Comparison of ENCODE assay signal across 17 cellular contexts in genomic region chr10:61765176-61766087, GRCh38.
A peak's percentile ranks its signal among the peaks of the same experiment; 100 is the strongest.
DNase-seq lines count a peak whose midpoint lies in the region; ATAC-seq and TF ChIP-seq lines count a peak whose summit lies in the region.
"Had no signal": no experiment of that assay in that cellular context is flagged by ENCODE, and none has a peak within 500 bp of the region (broad histone marks: within the 10 kb centered on the region; RNA-seq: fewer than 3 reads in every experiment).

No MANE protein-coding gene starts in this region.

- CTCF ChIA-PET in activated CD4-positive, alpha-beta T cell treated with anti-CD3 and anti-CD28 coated beads for 36 hours (lab: Charles Lee), result interaction anchor here (0.6 to 1.8 kb wide), 6 partner anchors 12 to 1522 kb away, joined by 3 to 5 read pairs (median 4); no protein-coding TSS in a partner anchor
- CTCF ChIA-PET in activated CD4-positive, alpha-beta memory T cell treated with anti-CD3 and anti-CD28 coated beads, Interleukin-2, amount 10 ng/mL, durations not matched to agents 7 days and 5 days (lab: Charles Lee), result interaction anchor here (0.6 to 2.4 kb wide), 6 partner anchors 13 to 768 kb away, joined by 3 to 10 read pairs (median 4); no protein-coding TSS in a partner anchor
- CTCF ChIA-PET in HEK293T (lab: Yijun Ruan, JAX), result interaction anchor here (0.6 to 0.9 kb wide), 2 partner anchors 15 to 134 kb away, joined by 3 read pairs; no protein-coding TSS in a partner anchor

- H3K9me3 ChIP-seq in Loucy (ENCODE audit: insufficient read depth, low read depth, low read length), result no peaks in the 10 kb centered on the region
- H3K9me3 ChIP-seq: A549, suprapubic skin had no signal

- H3F3A ChIP-seq in Loucy (ENCODE audit: low read depth), result peaks cover 29% of the 10 kb centered on the region

- H3K4me3 Mint-ChIP-seq in activated CD4-positive, alpha-beta T cell treated with anti-CD3 and anti-CD28 coated beads for 36 hours, result no peak overlapping the region
- no peak overlapping the region for H3K4me3 Mint-ChIP-seq in activated CD4-positive, alpha-beta memory T cell treated with anti-CD3 and anti-CD28 coated beads, Interleukin-2, amount 10 ng/mL, durations not matched to agents 7 days and 5 days
- H3K4me3 Mint-ChIP-seq in natural killer cell, result no peak overlapping the region
- H3K4me3 Mint-ChIP-seq: brain had no signal

- peaks cover 29% of the 10 kb centered on the region for H3K4me1 Mint-ChIP-seq in activated CD4-positive, alpha-beta T cell treated with anti-CD3 and anti-CD28 coated beads for 36 hours
- peaks cover 22% of the 10 kb centered on the region for H3K4me1 Mint-ChIP-seq in activated CD4-positive, alpha-beta memory T cell treated with anti-CD3 and anti-CD28 coated beads, Interleukin-2, amount 10 ng/mL, durations not matched to agents 7 days and 5 days
- H3K4me1 Mint-ChIP-seq in natural killer cell, result peaks cover 8 to 12% of the 10 kb centered on the region in 2 donors

- no peaks in the 10 kb centered on the region for H3K36me3 ChIP-seq in Loucy (ENCODE audit: insufficient read depth, low read length)
- H3K36me3 ChIP-seq: suprapubic skin, WERI-Rb-1 had no signal

- H3K9me2 ChIP-seq in Loucy (replicated peaks; ENCODE audit: low read depth, low read length), result no peaks in the 10 kb centered on the region

- peak overlapping the region; percentile 57 for H3K4me3 ChIP-seq in Loucy (ENCODE audit: low read length, poor library complexity, severe bottlenecking)
- H3K4me3 ChIP-seq: A549, suprapubic skin had no signal

- H3K79me2 ChIP-seq in Loucy (ENCODE audit: insufficient read depth, low read length), result no peaks in the 10 kb centered on the region

- DNase-seq in activated CD4-positive, alpha-beta T cell treated with anti-CD3 and anti-CD28 coated beads for 36 hours, result no peak
- DNase-seq in activated CD4-positive, alpha-beta T cell treated with anti-CD3 and anti-CD28 coated beads for 4 hours, result no peak
- no peak for DNase-seq in activated CD4-positive, alpha-beta memory T cell treated with anti-CD3 and anti-CD28 coated beads, Interleukin-2, amount 10 ng/mL, durations not matched to agents 7 days and 5 days
- DNase-seq in natural killer cell (no peak), HEK293T (ENCODE audit: extremely low spot score) (no peak), kidney tubule cell (ENCODE audit: low spot score) (no peak)
- DNase-seq: effector CD8-positive, alpha-beta T cell; mesenchymal stem cell; NCI-H1694 treated with DMSO at 0.1 percent for 48 hours; NCI-H524 treated with DMSO at 0.1 percent for 48 hours; small intestine; WERI-Rb-1 had no signal

- intact Hi-C loops in activated CD4-positive, alpha-beta T cell treated with anti-CD3 and anti-CD28 coated beads for 36 hours (cut with DNase I, micrococcal nuclease), result no loop called here
- intact Hi-C loops in natural killer cell (cut with micrococcal nuclease), result no loop called here

- H3K27ac Mint-ChIP-seq in activated CD4-positive, alpha-beta T cell treated with anti-CD3 and anti-CD28 coated beads for 36 hours, result peak overlapping the region; percentile 62
- peak overlapping the region; percentile 70 for H3K27ac Mint-ChIP-seq in activated CD4-positive, alpha-beta memory T cell treated with anti-CD3 and anti-CD28 coated beads, Interleukin-2, amount 10 ng/mL, durations not matched to agents 7 days and 5 days
- peak overlapping the region; percentile 5 to 52 for H3K27ac Mint-ChIP-seq in natural killer cell
- H3K27ac Mint-ChIP-seq: brain had no signal

- TF ChIP-seq CTCF in Loucy (conservative IDR thresholded peaks at IDR 0.05; ENCODE audit: low read length) (no peak), natural killer cell (IDR thresholded peaks at IDR 0.05) (no peak)

- peaks cover 2% of the 10 kb centered on the region for H3K9me3 Mint-ChIP-seq in activated CD4-positive, alpha-beta T cell treated with anti-CD3 and anti-CD28 coated beads for 36 hours (ENCODE audit: low read depth)
- peaks cover 2% of the 10 kb centered on the region for H3K9me3 Mint-ChIP-seq in activated CD4-positive, alpha-beta memory T cell treated with anti-CD3 and anti-CD28 coated beads, Interleukin-2, amount 10 ng/mL, durations not matched to agents 7 days and 5 days
- no peaks in the 10 kb centered on the region for H3K9me3 Mint-ChIP-seq in natural killer cell
- H3K9me3 Mint-ChIP-seq: brain had no signal

- no peaks in the 10 kb centered on the region for H3K36me3 Mint-ChIP-seq in activated CD4-positive, alpha-beta T cell treated with anti-CD3 and anti-CD28 coated beads for 36 hours (ENCODE audit: low read depth)
- H3K36me3 Mint-ChIP-seq in activated CD4-positive, alpha-beta memory T cell treated with anti-CD3 and anti-CD28 coated beads, Interleukin-2, amount 10 ng/mL, durations not matched to agents 7 days and 5 days (ENCODE audit: low read depth), result no peaks in the 10 kb centered on the region
- no peaks in the 10 kb centered on the region for H3K36me3 Mint-ChIP-seq in natural killer cell
- H3K36me3 Mint-ChIP-seq: brain had no signal

- H3K27me3 ChIP-seq in Loucy (ENCODE audit: insufficient read depth, low read length, poor library complexity, severe bottlenecking), result no peaks in the 10 kb centered on the region
- H3K27me3 ChIP-seq: suprapubic skin had no signal

- ATAC-seq in activated CD4-positive, alpha-beta T cell treated with anti-CD3 and anti-CD28 coated beads for 36 hours, result peak; percentile 56
- ATAC-seq in natural killer cell (peak; percentile 53 to 92 (median 79)), HG03521 (IDR thresholded peaks at IDR 0.05; ENCODE audit: unreplicated experiment) (no peak)
- ATAC-seq: A549 had no signal

- POLR2A ChIA-PET in activated CD4-positive, alpha-beta T cell treated with anti-CD3 and anti-CD28 coated beads for 36 hours (lab: Charles Lee), result interaction anchor here (0.7 kb wide), 1 partner anchor 22 kb away, joined by 3 read pairs; no protein-coding TSS in a partner anchor
- POLR2A ChIA-PET in activated CD4-positive, alpha-beta memory T cell treated with anti-CD3 and anti-CD28 coated beads, Interleukin-2, amount 10 ng/mL, durations not matched to agents 7 days and 5 days (lab: Charles Lee), result interaction anchor here (0.7 to 2.3 kb wide), 10 partner anchors 13 to 286 kb away, joined by 3 to 11 read pairs (median 4); partner anchors contain the start of gene ARID5B
- POLR2A ChIA-PET in HEK293T (lab: Yijun Ruan, JAX), result no interaction called here

- no peak overlapping the region for H2AFZ ChIP-seq in Loucy (ENCODE audit: low read length)

- H3K27me3 Mint-ChIP-seq in activated CD4-positive, alpha-beta T cell treated with anti-CD3 and anti-CD28 coated beads for 36 hours, result no peaks in the 10 kb centered on the region
- no peaks in the 10 kb centered on the region for H3K27me3 Mint-ChIP-seq in activated CD4-positive, alpha-beta memory T cell treated with anti-CD3 and anti-CD28 coated beads, Interleukin-2, amount 10 ng/mL, durations not matched to agents 7 days and 5 days
- no peaks in the 10 kb centered on the region for H3K27me3 Mint-ChIP-seq in natural killer cell (ENCODE audit: low read depth in 2 of 2)
- H3K27me3 Mint-ChIP-seq: brain had no signal

- peaks cover 77% of the 10 kb centered on the region for H3K4me1 ChIP-seq in Loucy (ENCODE audit: insufficient read depth, low read length, poor library complexity, severe bottlenecking)

- peak overlapping the region; percentile 77 for H3K4me2 ChIP-seq in Loucy (ENCODE audit: low read depth, low read length, poor library complexity, severe bottlenecking)
- H3K4me2 ChIP-seq: A549 had no signal

- peak overlapping the region; percentile 87 for H3K9ac ChIP-seq in Loucy (ENCODE audit: low read depth, low read length, poor library complexity, severe bottlenecking)

- H4K20me1 ChIP-seq in Loucy (ENCODE audit: insufficient read depth, low read length, poor library complexity, severe bottlenecking), result no peaks in the 10 kb centered on the region

TF ChIP-seq in HEK293T, 16 proteins besides CTCF, POLR2A, EP300 and RAD21:
- no peak for TF ChIP-seq L3MBTL2 (conservative IDR thresholded peaks at IDR 0.05)
- no peak for TF ChIP-seq SP1 (IDR thresholded peaks at IDR 0.05)
- no peak for TF ChIP-seq FOXM1 (IDR thresholded peaks at IDR 0.05; ENCODE audit: borderline replicate concordance)
- TF ChIP-seq ELF4 (IDR thresholded peaks at IDR 0.05), result no peak
- TF ChIP-seq ZNF384 (IDR thresholded peaks at IDR 0.05), result no peak
